6 cellular contexts compared by ENCODE assay signal in genomic region chrX:129037389-129037788, GRCh38.
"Had no signal": no experiment of that assay in that cellular context is flagged by ENCODE, and none has a peak within 500 bp of the region (broad histone marks: within the 10 kb centered on the region; RNA-seq: fewer than 3 reads in every experiment).

No MANE protein-coding gene starts in this region.

- H3K4me3 ChIP-seq: GM23338 had no signal

- H2AFZ ChIP-seq: GM23338 had no signal

- DNase-seq: H9, HCEC 1CT, KBM-7 had no signal

- ATAC-seq: GM23338, HepG2 had no signal

- H3K27ac ChIP-seq: KMS-11 had no signal

- H3K4me2 ChIP-seq: GM23338, KMS-11 had no signal
